ENCODE assay signal across 24 cellular contexts in the genomic region with DNA sequence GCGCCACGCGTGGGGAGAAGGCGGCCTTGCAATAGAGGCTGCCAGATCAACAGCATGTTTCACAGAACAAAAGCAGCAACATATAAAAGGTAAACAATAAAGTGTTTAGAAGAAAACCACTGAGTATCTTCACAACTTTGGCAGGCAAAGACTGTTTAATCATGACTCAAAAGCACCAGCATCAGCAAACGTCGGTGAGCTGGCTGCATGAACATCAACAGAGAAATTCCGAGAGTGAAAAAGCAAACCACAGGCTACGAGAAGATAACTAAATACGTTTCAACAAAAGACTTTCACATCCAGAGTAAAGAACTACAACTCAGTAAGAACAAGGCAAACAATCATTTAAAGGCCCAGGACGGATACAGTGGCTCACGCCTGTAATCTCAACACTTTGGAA.
DNase-seq lines count a peak whose midpoint lies in the region; ATAC-seq and TF ChIP-seq lines count a peak whose summit lies in the region.
"Had no signal": no experiment of that assay in that cellular context is flagged by ENCODE, and none has a peak within 500 bp of the region (broad histone marks: within the 10 kb centered on the region; RNA-seq: fewer than 3 reads in every experiment).

No MANE protein-coding gene starts in this region.

- no peak overlapping the region for H3K4me3 ChIP-seq in AG09309 (ENCODE audit: control insufficient read depth, low read depth, low read length)
- H3K4me3 ChIP-seq in MG63 = no peak overlapping the region
- H3K4me3 ChIP-seq in cardiac fibroblast (replicated peaks in 1 of 2; ENCODE audit: low read depth in 2 of 2, low read length in 2 of 2) = no peak overlapping the region
- no peak overlapping the region for H3K4me3 ChIP-seq in fibroblast of the aortic adventitia (ENCODE audit: low read depth, low read length)
- H3K4me3 ChIP-seq: GM12878, PC-9, SK-N-MC had no signal

- no peaks in the 10 kb centered on the region; the same call in 1 of the 2 replicates for H3K36me3 ChIP-seq in MG63

- 0 out of 2 replicates have a peak, but pooled peaks cover 2% of the 10 kb centered on the region for H3K9me3 ChIP-seq in MG63

- intact Hi-C loops in left cardiac atrium (cut with DNase I) = no loop called here

- no peaks in the 10 kb centered on the region for H3K27me3 ChIP-seq in MG63

- no peak for TF ChIP-seq CTCF in AG09309 (IDR thresholded peaks at IDR 0.05; ENCODE audit: control insufficient read depth, insufficient read depth, low read depth, low read length, missing control alignments)
- TF ChIP-seq CTCF in cardiac fibroblast (IDR thresholded peaks at IDR 0.05; ENCODE audit: low read depth, low read length) = no peak
- no peak for TF ChIP-seq CTCF in fibroblast of the aortic adventitia (IDR thresholded peaks at IDR 0.05; ENCODE audit: insufficient read depth, low read length)

- peak; percentile 11 for DNase-seq in AG09309 (ENCODE audit: low read depth)
- DNase-seq in MG63 = peak; percentile 65
- DNase-seq in cardiac fibroblast (ENCODE audit: low read depth in 2 of 2) = peak; percentile 19 to 53
- DNase-seq in fibroblast of the aortic adventitia (ENCODE audit: low read depth) = peak; percentile 83
- DNase-seq in left cardiac atrium = no peak
- DNase-seq in germinal center (ENCODE audit: low spot score) = no peak
- DNase-seq in NCI-H69 (lab: John Stamatoyannopoulos, UW) = no peak
- DNase-seq: CD4-positive, alpha-beta T cell; COR-L47; DMS79 treated with DMSO at 0.1 percent for 48 hours; GOT3; Kasumi-1; MM.1S; NCI-H1048; NCI-H1436; NCI-H187 treated with DMSO at 0.1 percent for 48 hours; NCI-H2107; NCI-H748 treated with DMSO at 0.1 percent for 48 hours; PC-9; RPMI8226; SHP77 had no signal

- ATAC-seq in left cardiac atrium = no peak
- no peak for ATAC-seq in HG03175 (IDR thresholded peaks at IDR 0.05; ENCODE audit: unreplicated experiment)
- ATAC-seq: GM12878 had no signal

Comparison
In these comparisons a context has a peak if more than half of its experiments do, and no peak if none do; other contexts are left out.
1. DNase-seq: peak in AG09309 (single experiment), MG63 (single experiment), cardiac fibroblast (2 of 2) and fibroblast of the aortic adventitia (single experiment); none in left cardiac atrium (single experiment), germinal center (single experiment) and NCI-H69 (single experiment).